In genomic region chr4:42398448-42399355, GRCh38 we compare ENCODE assay signal across 9 cellular contexts. TPM values are rescaled to one million over a fixed set of nuclear protein-coding genes. Genes with fewer than 3 reads are reported as not detected.
DNase-seq lines count a peak whose midpoint lies in the region; ATAC-seq and TF ChIP-seq lines count a peak whose summit lies in the region.
"Had no signal": no experiment of that assay in that cellular context is flagged by ENCODE, and none has a peak within 500 bp of the region (broad histone marks: within the 10 kb centered on the region; RNA-seq: fewer than 3 reads in every experiment).

No MANE protein-coding gene starts in this region.

- in situ Hi-C loops in transverse colon (cut with MboI; ENCODE audit: low pct_ligation_motif_present in 1 of 4, low pct_unique_long_range_greater_than_20kb in 1 of 4, low sequenced_read_pairs in 3 of 4) = no loop called here

- H3K27ac ChIP-seq in left lung = no peak overlapping the region
- H3K27ac ChIP-seq in transverse colon = no peak overlapping the region

- ATAC-seq in left lung = peak; percentile 33

- no peak for TF ChIP-seq EP300 in transverse colon (IDR thresholded peaks at IDR 0.05; ENCODE audit: low read depth)

- TF ChIP-seq CTCF in left lung (IDR thresholded peaks at IDR 0.05) (no peak), transverse colon (IDR thresholded peaks at IDR 0.05) (no peak)

- intact Hi-C loops in left lung (cut with DNase I) (no loop called here), transverse colon (cut with DNase I; ENCODE audit: low total_unique reads) (no loop called here)

- H3K27me3 ChIP-seq in adipocyte (replicated peaks; ENCODE audit: control insufficient read depth, insufficient read depth, low read length) = peaks cover 32% of the 10 kb centered on the region
- peaks cover 63 to 95% of the 10 kb centered on the region in 2 donors for H3K27me3 ChIP-seq in left lung
- H3K27me3 ChIP-seq in transverse colon = peaks cover 89% of the 10 kb centered on the region

- 0 to 4% methylated on average over 9 to 49 of the region's 53 CpGs for WGBS in transverse colon (ENCODE audit: low coverage in 1 of 2), 2 donors

- peaks cover 13% of the 10 kb centered on the region for H3K4me1 ChIP-seq in adipocyte (ENCODE audit: control insufficient read depth, insufficient read depth, low read length)
- H3K4me1 ChIP-seq in left lung = peaks cover 11 to 28% of the 10 kb centered on the region in 2 donors
- peaks cover 3 to 31% (median 28%) of the 10 kb centered on the region in 4 donors for H3K4me1 ChIP-seq in transverse colon

- peak overlapping the region; percentile 74 for H3K4me3 ChIP-seq in adipocyte (ENCODE audit: low read length)
- peak overlapping the region; percentile 41 to 45 for H3K4me3 ChIP-seq in left lung
- peak overlapping the region in 3 of 4 donors; percentile 26 to 61 (median 37) for H3K4me3 ChIP-seq in transverse colon

- no peak for TF ChIP-seq POLR2A in transverse colon (IDR thresholded peaks at IDR 0.05)

- peak; percentile 53 for DNase-seq in activated CD8-positive, alpha-beta memory T cell treated with anti-CD3 and anti-CD28 coated beads, Interleukin-2, amount 50 U/mL, for 48 hours
- no peak for DNase-seq in activated CD8-positive, alpha-beta memory T cell treated with anti-CD3 and anti-CD28 coated beads for 24 hours
- DNase-seq in adipocyte (ENCODE audit: low read depth) (no peak), left lung (no peak), transverse colon (no peak), DMS79 (lab: John Stamatoyannopoulos, UW) (no peak), NCI-H774 (lab: John Stamatoyannopoulos, UW) (no peak), NCI-H1694 (lab: John Stamatoyannopoulos, UW) (no peak)
- DNase-seq: DND-41 had no signal

- no peaks in the 10 kb centered on the region for H3K36me3 ChIP-seq in adipocyte (ENCODE audit: control insufficient read depth, insufficient read depth, low read length, severe bottlenecking)
- H3K36me3 ChIP-seq in left lung = no peaks in the 10 kb centered on the region
- H3K36me3 ChIP-seq in transverse colon = no peaks in the 10 kb centered on the region

- H3K9ac ChIP-seq in adipocyte (ENCODE audit: low read length) = peak overlapping the region; percentile 29

- H3K9me3 ChIP-seq in adipocyte (ENCODE audit: control insufficient read depth, low read length) (peaks cover 3% of the 10 kb centered on the region), left lung (no peaks in the 10 kb centered on the region), transverse colon (no peaks in the 10 kb centered on the region)

RNA-seq across cellular contexts. Expression of gene SHISA3, which starts 1.4 kb away (rescaled TPM):
- total RNA-seq in left lung = 1 to 10 TPM; 1.9 to 2.9 TPM
- 1 to 10 TPM in 3 of 4 donors, not detected in 1; 1.1 to 1.7 (median 1.6) TPM for total RNA-seq in transverse colon
